ENCODE assay signal across 15 cellular contexts in the genomic region with DNA sequence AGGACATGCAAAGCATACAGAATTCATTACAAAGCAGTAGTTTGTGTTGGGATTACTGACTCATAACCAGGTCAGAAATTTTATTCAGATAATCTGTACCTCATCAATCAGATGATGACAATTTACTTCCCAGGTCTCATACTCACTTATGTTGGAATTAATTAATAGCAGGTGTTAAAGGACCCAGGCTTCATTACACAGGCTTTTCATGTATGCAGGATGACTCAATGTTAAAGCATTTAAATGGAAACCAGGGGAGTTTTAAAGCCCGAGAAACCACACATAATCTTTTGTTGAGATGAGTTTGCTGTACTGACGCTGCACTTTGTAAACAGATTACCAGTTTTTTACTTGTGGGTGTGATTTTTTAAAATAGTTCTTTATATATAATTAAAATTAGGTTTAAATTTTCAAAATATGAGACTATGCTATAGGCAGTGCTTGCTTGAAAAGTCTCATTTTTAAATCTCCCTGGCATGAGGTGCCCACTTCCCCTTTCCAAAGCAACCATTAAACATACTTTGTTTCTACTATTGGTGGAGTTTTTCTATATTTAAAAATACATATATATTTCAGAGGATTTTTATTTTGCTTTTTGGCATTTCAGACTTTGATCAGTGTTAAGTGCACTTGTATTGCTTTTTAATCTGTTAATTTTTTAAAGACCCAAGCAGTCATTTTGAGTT. TPM values are rescaled to one million over a fixed set of nuclear protein-coding genes. Genes with fewer than 3 reads are reported as not detected.
A peak's percentile ranks its signal among the peaks of the same experiment; 100 is the strongest.
DNase-seq lines count a peak whose midpoint lies in the region; ATAC-seq, FAIRE-seq and TF ChIP-seq lines count a peak whose summit lies in the region.
"Had no signal": no experiment of that assay in that cellular context is flagged by ENCODE, and none has a peak within 500 bp of the region (broad histone marks: within the 10 kb centered on the region; RNA-seq: fewer than 3 reads in every experiment).

No MANE protein-coding gene starts in this region.

- no peaks in the 10 kb centered on the region for H4K20me1 ChIP-seq in keratinocyte (ENCODE audit: control insufficient read depth, extremely low read depth, insufficient read depth, low read length)

- H3K4me1 ChIP-seq in keratinocyte (ENCODE audit: control insufficient read depth, extremely low read depth, insufficient read depth, low read length) (peaks cover 14% of the 10 kb centered on the region), left ventricle myocardium inferior (peaks cover 3% of the 10 kb centered on the region)
- H3K4me1 ChIP-seq: tibial artery had no signal

- no peaks in the 10 kb centered on the region for H3K9me1 ChIP-seq in keratinocyte (ENCODE audit: control insufficient read depth, extremely low read depth, insufficient read depth, low read length)

- H3K9me3 ChIP-seq in keratinocyte (ENCODE audit: control insufficient read depth, low read depth, low read length), result no peaks in the 10 kb centered on the region
- no peaks in the 10 kb centered on the region for H3K9me3 ChIP-seq in left ventricle myocardium inferior (replicated peaks)
- H3K9me3 ChIP-seq: heart left ventricle, tibial artery had no signal

- FAIRE-seq in keratinocyte (lab: Jason Lieb, UNC), result peak; percentile 64

- ATAC-seq in HG02870 (IDR thresholded peaks at IDR 0.05; ENCODE audit: unreplicated experiment), result peak; percentile 36
- ATAC-seq in GM19395 (IDR thresholded peaks at IDR 0.05; ENCODE audit: unreplicated experiment), result no peak
- ATAC-seq: heart left ventricle had no signal

- peak; percentile 38 for DNase-seq in AG08396 (ENCODE audit: low spot score)
- DNase-seq in astrocyte of the hippocampus (ENCODE audit: low read depth, low spot score), result peak; percentile 84
- DNase-seq in keratinocyte (ENCODE audit: low read depth, low spot score), result peak; percentile 35
- DNase-seq in effector CD4-positive, alpha-beta T cell, result no peak
- DNase-seq in left ventricle myocardium inferior, result no peak
- DNase-seq in middle frontal gyrus (ENCODE audit: extremely low spot score, low spot score), result no peak
- DNase-seq: activated CD4-positive, alpha-beta T cell treated with anti-CD3 and anti-CD28 coated beads, Interleukin-2, amount 50 U/mL, for 48 hours; DMS153; heart left ventricle; SHP77; stimulated activated CD4-positive, alpha-beta T cell treated with anti-CD3 and anti-CD28 coated beads, Interleukin-4, amount 100 ng/mL, for 24 hours; tibial artery had no signal

- intact Hi-C loops in left ventricle myocardium inferior (cut with micrococcal nuclease), result loop anchor here (10.0 kb wide), 1 partner anchor 563 kb away; the partner anchor contains the start of gene JRKL

- no peak for TF ChIP-seq CTCF in keratinocyte (optimal IDR thresholded peaks at IDR 0.05 in 1 of 3, IDR thresholded peaks at IDR 0.05 in 1 of 3, conservative IDR thresholded peaks at IDR 0.05 in 1 of 3; ENCODE audit: extremely low read depth in 1 of 3, insufficient read depth in 2 of 3, low read length in 3 of 3)
- TF ChIP-seq CTCF in left ventricle myocardium inferior (IDR thresholded peaks at IDR 0.05; ENCODE audit: borderline replicate concordance), result no peak

- H3K27me3 ChIP-seq in keratinocyte (ENCODE audit: control insufficient read depth, extremely low read depth, insufficient read depth, low read length) (no peaks in the 10 kb centered on the region), left ventricle myocardium inferior (ENCODE audit: low read depth) (no peaks in the 10 kb centered on the region)
- H3K27me3 ChIP-seq: cardiac muscle cell, heart left ventricle, tibial artery had no signal

- H3K36me3 ChIP-seq in keratinocyte (ENCODE audit: control insufficient read depth in 2 of 2, extremely low read depth in 1 of 2, insufficient read depth in 2 of 2, low read length in 2 of 2) (peaks cover 6 to 15% of the 10 kb centered on the region in 2 experiments), left ventricle myocardium inferior (peaks cover 85% of the 10 kb centered on the region)

- H3K4me2 ChIP-seq in keratinocyte (ENCODE audit: control insufficient read depth, extremely low read depth, insufficient read depth, low read depth, low read length), result no peak overlapping the region

- dilution Hi-C loops in keratinocyte (cut with MboI; ENCODE audit: extremely low pct_ligation_motif_present, low sequenced_read_pairs), result no loop called here

- H3K9ac ChIP-seq in keratinocyte (ENCODE audit: control insufficient read depth, extremely low read depth, insufficient read depth, low read length), result no peak overlapping the region

- H3K27ac ChIP-seq in keratinocyte (ENCODE audit: control insufficient read depth, insufficient read depth, low read length) (peak overlapping the region; percentile 28), left ventricle myocardium inferior (replicated peaks) (no peak overlapping the region)
- H3K27ac ChIP-seq: cardiac muscle cell, heart left ventricle, tibial artery had no signal

- no peak overlapping the region for H2AFZ ChIP-seq in keratinocyte (ENCODE audit: control insufficient read depth, low read length)

- H3K4me3 ChIP-seq in keratinocyte (ENCODE audit: control insufficient read depth in 2 of 3, extremely low read depth in 1 of 3, insufficient read depth in 2 of 3, low read depth in 1 of 3, low read length in 3 of 3), result no peak overlapping the region
- H3K4me3 ChIP-seq in left ventricle myocardium inferior, result no peak overlapping the region
- H3K4me3 ChIP-seq: cardiac muscle cell, heart left ventricle, tibial artery had no signal

- no peaks in the 10 kb centered on the region for H3K79me2 ChIP-seq in keratinocyte (ENCODE audit: control insufficient read depth, insufficient read depth, low read length)

RNA-seq across cellular contexts. Expression of gene CEP57, which starts 41.0 kb away (rescaled TPM):
- polyA plus RNA-seq in keratinocyte, result 12.0 to 27.1 TPM (median 16.9 TPM) in 3 replicates
- 50.6 TPM for polyA plus RNA-seq in keratinocyte (2011; ENCODE audit: low read depth)
- 9.4 and 17.8 TPM in 2 replicates for polyA plus RNA-seq in keratinocyte (2011; cell fraction: cytosol; rRNA removed)
- 13.3 and 16.0 TPM in 2 replicates for polyA plus RNA-seq in keratinocyte (2011; cell fraction: nucleus; rRNA removed)
- 14.3 and 15.6 TPM in 2 replicates for polyA plus RNA-seq in keratinocyte (2012; ENCODE audit: low replicate concordance)
- 3.2 to 20.3 TPM (median 4.7 TPM) in 3 replicates for polyA minus RNA-seq in keratinocyte
- 13.8 TPM for polyA minus RNA-seq in keratinocyte (2011; cell fraction: cytosol; rRNA and poly(A)+ RNA removed)
- 6.4 and 10.1 TPM in 2 replicates for polyA minus RNA-seq in keratinocyte (2011; cell fraction: nucleus; rRNA and poly(A)+ RNA removed)
- total RNA-seq in left ventricle myocardium inferior, result 22.2 TPM

RNA-seq across cellular contexts. Expression of gene FAM76B, which starts 41.8 kb away (rescaled TPM):
- polyA plus RNA-seq in keratinocyte, result 8.7 to 17.4 TPM (median 10.4 TPM) in 3 replicates
- 34.3 TPM for polyA plus RNA-seq in keratinocyte (2011; ENCODE audit: low read depth)
- 3.4 and 4.6 TPM in 2 replicates for polyA plus RNA-seq in keratinocyte (2011; cell fraction: cytosol; rRNA removed)
- polyA plus RNA-seq in keratinocyte (2011; cell fraction: nucleus; rRNA removed), result 29.2 and 35.0 TPM in 2 replicates
- polyA plus RNA-seq in keratinocyte (2012; ENCODE audit: low replicate concordance), result 6.4 and 9.4 TPM in 2 replicates
- 1.9 to 12.8 TPM (median 2.1 TPM) in 3 replicates for polyA minus RNA-seq in keratinocyte
- polyA minus RNA-seq in keratinocyte (2011; cell fraction: cytosol; rRNA and poly(A)+ RNA removed), result 4.6 TPM
- polyA minus RNA-seq in keratinocyte (2011; cell fraction: nucleus; rRNA and poly(A)+ RNA removed), result 7.7 and 18.7 TPM in 2 replicates
- total RNA-seq in left ventricle myocardium inferior, result 6.5 TPM

Comparison
In these comparisons a context has a peak if more than half of its experiments do, and no peak if none do; other contexts are left out.
1. DNase-seq: peak in AG08396 (single experiment), astrocyte of the hippocampus (single experiment) and keratinocyte (single experiment); none in effector CD4-positive, alpha-beta T cell (single experiment), left ventricle myocardium inferior (single experiment) and middle frontal gyrus (single experiment).